Comparison of ENCODE assay signal across 36 cellular contexts in genomic region chr12:119171691-119172090, GRCh38. TPM values are rescaled to one million over a fixed set of nuclear protein-coding genes. Genes with fewer than 3 reads are reported as not detected.
"Had no signal": no experiment of that assay in that cellular context is flagged by ENCODE, and none has a peak within 500 bp of the region (broad histone marks: within the 10 kb centered on the region; RNA-seq: fewer than 3 reads in every experiment).

No MANE protein-coding gene starts in this region.

- DNase-seq: activated CD4-positive, alpha-beta memory T cell treated with anti-CD3 and anti-CD28 coated beads for 36 hours; activated CD4-positive, alpha-beta T cell treated with anti-CD3 and anti-CD28 coated beads for 36 hours; activated CD4-positive, alpha-beta T cell treated with anti-CD3 and anti-CD28 coated beads, Interleukin-2, amount 10 ng/mL, durations not matched to agents 24 days and 14 days; activated CD4-positive, CD25-positive, alpha-beta regulatory T cell; activated CD4-positive, CD25-positive, alpha-beta regulatory T cell treated with anti-CD3 and anti-CD28 coated beads, Interleukin-2, amount 50 U/mL, for 72 hours; activated CD8-positive, alpha-beta memory T cell treated with anti-CD3 and anti-CD28 coated beads, Interleukin-2, amount 10 ng/mL, durations not matched to agents 7 days and 5 days; activated CD8-positive, alpha-beta memory T cell treated with anti-CD3 and anti-CD28 coated beads, Interleukin-2, amount 50 U/mL, for 4 hours; activated CD8-positive, alpha-beta T cell treated with anti-CD3 and anti-CD28 coated beads, Interleukin-2, amount 10 ng/mL, durations not matched to agents 7 days and 5 days; activated effector memory CD4-positive, alpha-beta T cell treated with anti-CD3 and anti-CD28 coated beads, Interleukin-2, amount 50 U/mL, for 16 hours; activated naive CD4-positive, alpha-beta T cell treated with anti-CD3 and anti-CD28 coated beads for 36 hours; activated naive CD8-positive, alpha-beta T cell treated with anti-CD3 and anti-CD28 coated beads for 36 hours; activated naive CD8-positive, alpha-beta T cell treated with anti-CD3 and anti-CD28 coated beads, Interleukin-2, amount 50 U/mL, for 24 hours; activated T-cell treated with anti-CD3 and anti-CD28 coated beads, Interleukin-2, amount 50 U/mL, for 1 hour; activated T-cell treated with anti-CD3 and anti-CD28 coated beads, Interleukin-2, amount 50 U/mL, for 48 hours; adrenal gland; amygdala; aorta; body of pancreas; caudate nucleus; cortex of kidney; dermis blood vessel endothelial cell; effector CD4-positive, alpha-beta T cell; effector memory CD8-positive, alpha-beta T cell; esophagus squamous epithelium; foreskin melanocyte; head of caudate nucleus; T-helper 1 cell; T-helper 17 cell; T1000 had no signal

- H3K36me3 Mint-ChIP-seq: activated CD4-positive, alpha-beta memory T cell treated with anti-CD3 and anti-CD28 coated beads for 36 hours; activated CD8-positive, alpha-beta memory T cell treated with anti-CD3 and anti-CD28 coated beads, Interleukin-2, amount 10 ng/mL, durations not matched to agents 7 days and 5 days; activated naive CD4-positive, alpha-beta T cell treated with anti-CD3 and anti-CD28 coated beads, Interleukin-2, amount 50 U/mL, for 24 hours; activated naive CD8-positive, alpha-beta T cell treated with anti-CD3 and anti-CD28 coated beads for 36 hours had no signal

- H3K9me3 Mint-ChIP-seq: activated CD4-positive, alpha-beta memory T cell treated with anti-CD3 and anti-CD28 coated beads for 36 hours; activated CD4-positive, alpha-beta T cell treated with anti-CD3 and anti-CD28 coated beads, Interleukin-2, amount 10 ng/mL, durations not matched to agents 24 days and 14 days; activated naive CD4-positive, alpha-beta T cell treated with anti-CD3 and anti-CD28 coated beads, Interleukin-2, amount 50 U/mL, for 24 hours; activated naive CD8-positive, alpha-beta T cell treated with anti-CD3 and anti-CD28 coated beads for 36 hours; activated T-helper 1 cell treated with anti-CD3 and anti-CD28 coated beads, Interleukin-12 subunit alpha, Interleukin-12 subunit beta, Interleukin-2, Interleukin-4 antibody, amounts not matched to agents 30 ng/mL and 10 ng/mL and 1 ng/mL, durations not matched to agents 14 hours and 24 hours and 36 hours; activated T-helper 2 cell treated with anti-CD3 and anti-CD28 coated beads, Interferon-gamma antibody, Interleukin-2, Interleukin-4, amounts not matched to agents 10 μg/mL and 5 μg/mL and 100 μg/mL, durations not matched to agents 14 hours and 24 hours and 36 hours; effector memory CD8-positive, alpha-beta T cell; T-helper 2 cell treated with Interferon-gamma antibody and Interleukin-4, amounts not matched to agents 5 μg/mL and 100 μg/mL, for 36 hours had no signal

- H3K27ac Mint-ChIP-seq: activated CD4-positive, alpha-beta memory T cell treated with anti-CD3 and anti-CD28 coated beads for 36 hours; activated CD4-positive, alpha-beta T cell treated with anti-CD3 and anti-CD28 coated beads for 36 hours; activated CD4-positive, alpha-beta T cell treated with anti-CD3 and anti-CD28 coated beads, Interleukin-2, amount 10 ng/mL, durations not matched to agents 24 days and 14 days; activated CD8-positive, alpha-beta memory T cell treated with anti-CD3 and anti-CD28 coated beads, Interleukin-2, amount 10 ng/mL, durations not matched to agents 7 days and 5 days; activated CD8-positive, alpha-beta T cell treated with anti-CD3 and anti-CD28 coated beads, Interleukin-2, amount 10 ng/mL, durations not matched to agents 7 days and 5 days; activated naive CD4-positive, alpha-beta T cell treated with anti-CD3 and anti-CD28 coated beads for 36 hours; activated naive CD4-positive, alpha-beta T cell treated with anti-CD3 and anti-CD28 coated beads, Interleukin-2, amount 50 U/mL, for 24 hours; activated naive CD8-positive, alpha-beta T cell treated with anti-CD3 and anti-CD28 coated beads for 36 hours; activated naive CD8-positive, alpha-beta T cell treated with anti-CD3 and anti-CD28 coated beads, Interleukin-2, amount 50 U/mL, for 24 hours; activated T-helper 1 cell treated with anti-CD3 and anti-CD28 coated beads, Interleukin-12 subunit alpha, Interleukin-12 subunit beta, Interleukin-2, Interleukin-4 antibody, amounts not matched to agents 30 ng/mL and 10 ng/mL and 1 ng/mL, durations not matched to agents 14 hours and 24 hours and 36 hours; activated T-helper 2 cell treated with anti-CD3 and anti-CD28 coated beads, Interferon-gamma antibody, Interleukin-2, Interleukin-4, amounts not matched to agents 10 μg/mL and 5 μg/mL and 100 μg/mL, durations not matched to agents 14 hours and 24 hours and 36 hours; effector memory CD8-positive, alpha-beta T cell; T-helper 17 cell; T-helper 2 cell treated with Interferon-gamma antibody and Interleukin-4, amounts not matched to agents 5 μg/mL and 100 μg/mL, for 36 hours had no signal

- H3K9me3 ChIP-seq: adrenal gland, body of pancreas, esophagus squamous epithelium, gastroesophageal sphincter had no signal

- ATAC-seq: activated CD4-positive, alpha-beta T cell treated with anti-CD3 and anti-CD28 coated beads for 36 hours; activated CD8-positive, alpha-beta memory T cell treated with anti-CD3 and anti-CD28 coated beads, Interleukin-2, amount 10 ng/mL, durations not matched to agents 7 days and 5 days; activated CD8-positive, alpha-beta T cell treated with anti-CD3 and anti-CD28 coated beads, Interleukin-2, amount 10 ng/mL, durations not matched to agents 7 days and 5 days; activated naive CD8-positive, alpha-beta T cell treated with anti-CD3 and anti-CD28 coated beads, Interleukin-2, amount 50 U/mL, for 24 hours; body of pancreas; effector memory CD8-positive, alpha-beta T cell; gastroesophageal sphincter; T-helper 17 cell had no signal

- H3K4me3 ChIP-seq: adrenal gland, body of pancreas, esophagus squamous epithelium, gastroesophageal sphincter had no signal

- H3K4me1 ChIP-seq: adrenal gland, body of pancreas had no signal

- H3K27me3 Mint-ChIP-seq: activated CD4-positive, alpha-beta T cell treated with anti-CD3 and anti-CD28 coated beads, Interleukin-2, amount 10 ng/mL, durations not matched to agents 24 days and 14 days; activated CD8-positive, alpha-beta memory T cell treated with anti-CD3 and anti-CD28 coated beads, Interleukin-2, amount 10 ng/mL, durations not matched to agents 7 days and 5 days; activated naive CD8-positive, alpha-beta T cell treated with anti-CD3 and anti-CD28 coated beads, Interleukin-2, amount 50 U/mL, for 24 hours had no signal

- H3K4me1 Mint-ChIP-seq: activated CD4-positive, alpha-beta T cell treated with anti-CD3 and anti-CD28 coated beads for 36 hours; activated CD4-positive, alpha-beta T cell treated with anti-CD3 and anti-CD28 coated beads, Interleukin-2, amount 10 ng/mL, durations not matched to agents 24 days and 14 days; activated CD8-positive, alpha-beta memory T cell treated with anti-CD3 and anti-CD28 coated beads, Interleukin-2, amount 10 ng/mL, durations not matched to agents 7 days and 5 days; activated naive CD4-positive, alpha-beta T cell treated with anti-CD3 and anti-CD28 coated beads, Interleukin-2, amount 50 U/mL, for 24 hours; activated naive CD8-positive, alpha-beta T cell treated with anti-CD3 and anti-CD28 coated beads for 36 hours; activated naive CD8-positive, alpha-beta T cell treated with anti-CD3 and anti-CD28 coated beads, Interleukin-2, amount 50 U/mL, for 24 hours; T-helper 17 cell had no signal

- H3K36me3 ChIP-seq: adrenal gland, esophagus squamous epithelium, gastroesophageal sphincter had no signal

- H3K27ac ChIP-seq: adrenal gland, body of pancreas, epithelial cell of prostate, esophagus squamous epithelium, gastroesophageal sphincter had no signal

- H3K27me3 ChIP-seq: adrenal gland, body of pancreas, esophagus squamous epithelium, gastroesophageal sphincter had no signal

- H3K4me3 Mint-ChIP-seq: activated CD4-positive, alpha-beta memory T cell treated with anti-CD3 and anti-CD28 coated beads for 36 hours; activated CD4-positive, alpha-beta T cell treated with anti-CD3 and anti-CD28 coated beads for 36 hours; activated CD4-positive, alpha-beta T cell treated with anti-CD3 and anti-CD28 coated beads, Interleukin-2, amount 10 ng/mL, durations not matched to agents 24 days and 14 days; activated CD8-positive, alpha-beta memory T cell treated with anti-CD3 and anti-CD28 coated beads, Interleukin-2, amount 10 ng/mL, durations not matched to agents 7 days and 5 days; activated CD8-positive, alpha-beta T cell treated with anti-CD3 and anti-CD28 coated beads, Interleukin-2, amount 10 ng/mL, durations not matched to agents 7 days and 5 days; activated naive CD4-positive, alpha-beta T cell treated with anti-CD3 and anti-CD28 coated beads for 36 hours; activated naive CD4-positive, alpha-beta T cell treated with anti-CD3 and anti-CD28 coated beads, Interleukin-2, amount 50 U/mL, for 24 hours; activated naive CD8-positive, alpha-beta T cell treated with anti-CD3 and anti-CD28 coated beads for 36 hours; activated naive CD8-positive, alpha-beta T cell treated with anti-CD3 and anti-CD28 coated beads, Interleukin-2, amount 50 U/mL, for 24 hours; activated T-helper 1 cell treated with anti-CD3 and anti-CD28 coated beads, Interleukin-12 subunit alpha, Interleukin-12 subunit beta, Interleukin-2, Interleukin-4 antibody, amounts not matched to agents 30 ng/mL and 10 ng/mL and 1 ng/mL, durations not matched to agents 14 hours and 24 hours and 36 hours; effector memory CD8-positive, alpha-beta T cell; T-helper 17 cell; T-helper 2 cell treated with Interferon-gamma antibody and Interleukin-4, amounts not matched to agents 5 μg/mL and 100 μg/mL, for 36 hours had no signal

RNA-seq across cellular contexts. Expression of gene HSPB8, which starts 7.0 kb away (rescaled TPM):
- total RNA-seq: activated CD4-positive, alpha-beta memory T cell treated with anti-CD3 and anti-CD28 coated beads for 36 hours; activated CD4-positive, alpha-beta T cell treated with anti-CD3 and anti-CD28 coated beads for 36 hours; activated CD4-positive, alpha-beta T cell treated with anti-CD3 and anti-CD28 coated beads, Interleukin-2, amount 10 ng/mL, durations not matched to agents 24 days and 14 days; activated CD8-positive, alpha-beta memory T cell treated with anti-CD3 and anti-CD28 coated beads for 36 hours; activated CD8-positive, alpha-beta memory T cell treated with anti-CD3 and anti-CD28 coated beads, Interleukin-2, amount 10 ng/mL, durations not matched to agents 7 days and 5 days; activated CD8-positive, alpha-beta T cell treated with anti-CD3 and anti-CD28 coated beads, Interleukin-2, amount 10 ng/mL, durations not matched to agents 7 days and 5 days; activated naive CD4-positive, alpha-beta T cell treated with anti-CD3 and anti-CD28 coated beads for 36 hours; activated naive CD8-positive, alpha-beta T cell treated with anti-CD3 and anti-CD28 coated beads for 36 hours; activated T-helper 1 cell treated with anti-CD3 and anti-CD28 coated beads, Interleukin-12 subunit alpha, Interleukin-12 subunit beta, Interleukin-2, Interleukin-4 antibody, amounts not matched to agents 30 ng/mL and 10 ng/mL and 1 ng/mL, durations not matched to agents 14 hours and 24 hours and 36 hours; activated T-helper 2 cell treated with anti-CD3 and anti-CD28 coated beads, Interferon-gamma antibody, Interleukin-2, Interleukin-4, amounts not matched to agents 10 μg/mL and 5 μg/mL and 100 μg/mL, durations not matched to agents 14 hours and 24 hours and 36 hours; T-helper 17 cell had no signal
